ENCODE assay signal across 16 cellular contexts in the genomic region with DNA sequence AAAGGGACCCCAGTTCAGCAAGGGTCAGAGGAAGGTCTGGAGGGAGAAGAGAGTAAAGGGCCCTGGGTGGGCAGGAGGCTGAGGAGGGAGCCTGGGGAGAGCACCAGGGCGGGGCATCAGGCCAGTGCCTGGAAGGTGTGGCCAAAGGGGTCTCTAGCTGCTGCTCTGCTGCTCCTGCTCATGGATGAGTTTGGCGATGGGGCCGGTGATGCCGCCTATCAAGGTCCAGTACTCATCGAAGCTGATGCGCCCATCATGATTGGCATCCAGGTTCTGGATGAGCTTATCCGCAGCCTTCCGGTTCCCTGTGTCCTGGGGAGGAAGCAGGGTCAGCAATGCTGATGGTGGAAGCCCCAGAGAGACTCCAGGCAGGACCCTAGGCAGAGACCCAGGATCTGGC. TPM values are rescaled to one million over a fixed set of nuclear protein-coding genes. Genes with fewer than 3 reads are reported as not detected.
DNase-seq lines count a peak whose midpoint lies in the region; ATAC-seq, FAIRE-seq and TF ChIP-seq lines count a peak whose summit lies in the region.
"Had no signal": no experiment of that assay in that cellular context is flagged by ENCODE, and none has a peak within 500 bp of the region (broad histone marks: within the 10 kb centered on the region; RNA-seq: fewer than 3 reads in every experiment).

No MANE protein-coding gene starts in this region.

- no peak for FAIRE-seq in keratinocyte (lab: Jason Lieb, UNC)

- no peak for DNase-seq in RWPE1 (ENCODE audit: low spot score)
- no peak for DNase-seq in keratinocyte (ENCODE audit: low read depth, low spot score)
- no peak for DNase-seq in smooth muscle cell (lab: John Stamatoyannopoulos, UW; ENCODE audit: unreplicated experiment)
- DNase-seq in activated T-cell treated with anti-CD3 and anti-CD28 coated beads for 4 hours: no peak
- DNase-seq in Peyer's patch: no peak
- no peak for DNase-seq in activated gamma-delta T cell (lab: John Stamatoyannopoulos, UW)
- DNase-seq: activated CD4-positive, alpha-beta T cell treated with anti-CD3 and anti-CD28 coated beads for 1 hour; hippocampal formation; left colon; NCI-H1417; SJCRH30; stimulated activated naive CD8-positive, alpha-beta T cell treated with anti-CD3 and anti-CD28 coated beads, Interleukin-15, amount 100 ng/mL, for 72 hours; T-helper 9 cell had no signal

- H3K4me3 ChIP-seq in BLaER1 treated with 17β-estradiol and CSF1 and Interleukin-3, amounts not matched to agents 10 nM and 100 nM: no peak overlapping the region
- H3K4me3 ChIP-seq in keratinocyte (ENCODE audit: control insufficient read depth in 2 of 3, extremely low read depth in 1 of 3, insufficient read depth in 2 of 3, low read depth in 1 of 3, low read length in 3 of 3) (peak overlapping the region in 1 of 3 experiments; percentile 13), smooth muscle cell (no peak overlapping the region), Peyer's patch (peak overlapping the region in 2 of 4 donors; percentile 49 to 52)
- H3K4me3 ChIP-seq: GM23338 had no signal

- H3K36me3 ChIP-seq in BLaER1 treated with 17β-estradiol and CSF1 and Interleukin-3, amounts not matched to agents 10 nM and 100 nM: no peaks in the 10 kb centered on the region
- peaks cover 27 to 48% of the 10 kb centered on the region in 2 experiments for H3K36me3 ChIP-seq in keratinocyte (ENCODE audit: control insufficient read depth in 2 of 2, extremely low read depth in 1 of 2, insufficient read depth in 2 of 2, low read length in 2 of 2)
- H3K36me3 ChIP-seq in smooth muscle cell (ENCODE audit: low read depth): no peaks in the 10 kb centered on the region
- peaks cover 0 to 21% (median 0%) of the 10 kb centered on the region in 3 donors for H3K36me3 ChIP-seq in Peyer's patch
- H3K36me3 ChIP-seq: SJCRH30 had no signal

- H3K79me2 ChIP-seq in keratinocyte (ENCODE audit: control insufficient read depth, insufficient read depth, low read length) (peaks cover 43% of the 10 kb centered on the region), smooth muscle cell (ENCODE audit: low read depth) (peaks cover 21% of the 10 kb centered on the region)

- ATAC-seq in GM18502 (IDR thresholded peaks at IDR 0.05; ENCODE audit: poor library complexity, unreplicated experiment): no peak
- ATAC-seq: GM23338; left colon; stimulated activated naive CD8-positive, alpha-beta T cell treated with anti-CD3 and anti-CD28 coated beads, Interleukin-15, amount 100 ng/mL, for 72 hours had no signal

- H3K4me1 ChIP-seq in BLaER1 treated with 17β-estradiol and CSF1 and Interleukin-3, amounts not matched to agents 10 nM and 100 nM: peaks cover 43 to 74% (median 55%) of the 10 kb centered on the region in 10 experiments
- H3K4me1 ChIP-seq in keratinocyte (ENCODE audit: control insufficient read depth, extremely low read depth, insufficient read depth, low read length): peaks cover 27% of the 10 kb centered on the region
- peaks cover 38% of the 10 kb centered on the region for H3K4me1 ChIP-seq in smooth muscle cell (ENCODE audit: low read depth)
- H3K4me1 ChIP-seq in Peyer's patch: peaks cover 0 to 39% (median 0%) of the 10 kb centered on the region in 4 donors

- no peak for TF ChIP-seq POLR2A in Peyer's patch (IDR thresholded peaks at IDR 0.05)

- H3K9me1 ChIP-seq in keratinocyte (ENCODE audit: control insufficient read depth, extremely low read depth, insufficient read depth, low read length): no peaks in the 10 kb centered on the region

- H3K27ac ChIP-seq in BLaER1 treated with 17β-estradiol and CSF1 and Interleukin-3, amounts not matched to agents 10 nM and 100 nM: peak overlapping the region in 4 of 11 experiments; percentile 10 to 65 (median 62); a peak in 6 of 22 replicates
- H3K27ac ChIP-seq in RWPE1 (peak overlapping the region; percentile 99), keratinocyte (ENCODE audit: control insufficient read depth, insufficient read depth, low read length) (peak overlapping the region; percentile 19), smooth muscle cell (ENCODE audit: low read depth) (peak overlapping the region; percentile 93), Peyer's patch (peak overlapping the region in 2 of 4 donors; percentile 97 to 100)

- WGBS in smooth muscle cell (ENCODE audit: low lambda C conversion rate): 94% methylated on average over 8 of the region's 8 CpGs

- CTCF ChIA-PET in RWPE1 (lab: Yijun Ruan, JAX): interaction anchor here (0.6 to 1.2 kb wide), 4 partner anchors 10 to 97 kb away, joined by 3 to 5 read pairs (median 4); no protein-coding TSS in a partner anchor

- H3K9ac ChIP-seq in BLaER1 treated with 17β-estradiol and CSF1 and Interleukin-3, amounts not matched to agents 10 nM and 100 nM: peak overlapping the region in 6 of 11 experiments; percentile 3 to 24 (median 13); a peak in 5 of 22 replicates
- H3K9ac ChIP-seq in keratinocyte (ENCODE audit: control insufficient read depth, extremely low read depth, insufficient read depth, low read length) (no peak overlapping the region), smooth muscle cell (ENCODE audit: low read depth) (no peak overlapping the region)

- POLR2A ChIA-PET in RWPE1 (lab: Yijun Ruan, JAX; ENCODE audit: low non-redundant PET): interaction anchor here (0.7 kb wide), 1 partner anchor 8 kb away, joined by 3 read pairs; the partner anchor contains the start of gene S100A14

- no peaks in the 10 kb centered on the region for H4K20me1 ChIP-seq in BLaER1 treated with 17β-estradiol and CSF1 and Interleukin-3, amounts not matched to agents 10 nM and 100 nM
- H4K20me1 ChIP-seq in keratinocyte (ENCODE audit: control insufficient read depth, extremely low read depth, insufficient read depth, low read length) (peaks cover 5% of the 10 kb centered on the region), smooth muscle cell (ENCODE audit: low read depth) (no peaks in the 10 kb centered on the region)

- H3K27me3 ChIP-seq in BLaER1 treated with 17β-estradiol and CSF1 and Interleukin-3, amounts not matched to agents 10 nM and 100 nM: no peaks in the 10 kb centered on the region
- no peaks in the 10 kb centered on the region for H3K27me3 ChIP-seq in keratinocyte (ENCODE audit: control insufficient read depth, extremely low read depth, insufficient read depth, low read length)
- H3K27me3 ChIP-seq in smooth muscle cell (ENCODE audit: low read depth): no peaks in the 10 kb centered on the region
- H3K27me3 ChIP-seq in Peyer's patch: no peaks in the 10 kb centered on the region
- H3K27me3 ChIP-seq: SJCRH30 had no signal

- H3F3A ChIP-seq in smooth muscle cell (ENCODE audit: low read depth): peaks cover 16% of the 10 kb centered on the region

- dilution Hi-C loops in keratinocyte (cut with MboI; ENCODE audit: extremely low pct_ligation_motif_present, low sequenced_read_pairs): no loop called here

- no peaks in the 10 kb centered on the region for H3K9me3 ChIP-seq in BLaER1 treated with 17β-estradiol and CSF1 and Interleukin-3, amounts not matched to agents 10 nM and 100 nM (replicated peaks in 1 of 11)
- H3K9me3 ChIP-seq in keratinocyte (ENCODE audit: control insufficient read depth, low read depth, low read length) (no peaks in the 10 kb centered on the region), smooth muscle cell (replicated peaks; ENCODE audit: low read depth) (no peaks in the 10 kb centered on the region), Peyer's patch (no peaks in the 10 kb centered on the region)
- H3K9me3 ChIP-seq: SJCRH30 had no signal

- H2AFZ ChIP-seq in keratinocyte (ENCODE audit: control insufficient read depth, low read length) (no peak overlapping the region), smooth muscle cell (ENCODE audit: low read depth) (no peak overlapping the region)
- H2AFZ ChIP-seq: GM23338 had no signal

- TF ChIP-seq CTCF in RWPE1 (conservative IDR thresholded peaks at IDR 0.05; ENCODE audit: low read depth) (no peak), keratinocyte (optimal IDR thresholded peaks at IDR 0.05 in 1 of 3, IDR thresholded peaks at IDR 0.05 in 1 of 3, conservative IDR thresholded peaks at IDR 0.05 in 1 of 3; ENCODE audit: extremely low read depth in 1 of 3, insufficient read depth in 2 of 3, low read length in 3 of 3) (no peak), smooth muscle cell (IDR thresholded peaks at IDR 0.05; ENCODE audit: borderline replicate concordance, insufficient read depth, poor library complexity, severe bottlenecking) (no peak), Peyer's patch (IDR thresholded peaks at IDR 0.05) (no peak)

- H3K4me2 ChIP-seq in BLaER1 treated with 17β-estradiol and CSF1 and Interleukin-3, amounts not matched to agents 10 nM and 100 nM: peak overlapping the region in 10 of 11 experiments; percentile 16 to 92 (median 76); a peak in 19 of 22 replicates
- H3K4me2 ChIP-seq in keratinocyte (ENCODE audit: control insufficient read depth, extremely low read depth, insufficient read depth, low read depth, low read length) (peak overlapping the region; percentile 98), smooth muscle cell (no peak overlapping the region)
- H3K4me2 ChIP-seq: GM23338 had no signal

RNA-seq across cellular contexts. Expression of gene S100A16, which starts 5.6 kb away (rescaled TPM):
- polyA plus RNA-seq in keratinocyte: 1,620 to 2,357 TPM (median 2,299 TPM) in 3 replicates
- polyA plus RNA-seq in keratinocyte (2011; ENCODE audit: low read depth): 478 TPM
- polyA plus RNA-seq in keratinocyte (2011; cell fraction: cytosol; rRNA removed): 1,853 and 2,422 TPM in 2 replicates
- polyA plus RNA-seq in keratinocyte (2011; cell fraction: nucleus; rRNA removed): 641 and 719 TPM in 2 replicates
- polyA plus RNA-seq in keratinocyte (2012; ENCODE audit: low replicate concordance): 1,429 and 1,473 TPM in 2 replicates
- 883 to 1,336 TPM (median 1,077 TPM) in 3 replicates for polyA minus RNA-seq in keratinocyte
- 1,097 TPM for polyA minus RNA-seq in keratinocyte (2011; cell fraction: cytosol; rRNA and poly(A)+ RNA removed)
- polyA minus RNA-seq in keratinocyte (2011; cell fraction: nucleus; rRNA and poly(A)+ RNA removed): 264 and 275 TPM in 2 replicates
- 198 and 238 TPM in 2 replicates for total RNA-seq in smooth muscle cell
- polyA plus RNA-seq in smooth muscle cell: 302 and 358 TPM in 2 replicates
- 100 to 1,000 TPM; 107 to 277 (median 193) TPM for total RNA-seq in Peyer's patch

RNA-seq across cellular contexts. Expression of gene S100A14, which starts 8.7 kb away (rescaled TPM):
- 1,249 to 1,646 TPM (median 1,394 TPM) in 3 replicates for polyA plus RNA-seq in keratinocyte
- polyA plus RNA-seq in keratinocyte (2011; ENCODE audit: low read depth): 1,951 TPM
- 1,566 and 1,644 TPM in 2 replicates for polyA plus RNA-seq in keratinocyte (2011; cell fraction: cytosol; rRNA removed)
- polyA plus RNA-seq in keratinocyte (2011; cell fraction: nucleus; rRNA removed): 614 and 760 TPM in 2 replicates
- 1,389 and 1,858 TPM in 2 replicates for polyA plus RNA-seq in keratinocyte (2012; ENCODE audit: low replicate concordance)
- 691 to 1,029 TPM (median 755 TPM) in 3 replicates for polyA minus RNA-seq in keratinocyte
- polyA minus RNA-seq in keratinocyte (2011; cell fraction: cytosol; rRNA and poly(A)+ RNA removed): 520 TPM
- 81.8 and 131 TPM in 2 replicates for polyA minus RNA-seq in keratinocyte (2011; cell fraction: nucleus; rRNA and poly(A)+ RNA removed)
- total RNA-seq in smooth muscle cell: 20.1 and 25.1 TPM in 2 replicates
- polyA plus RNA-seq in smooth muscle cell: 11.0 and 32.7 TPM in 2 replicates
- total RNA-seq in Peyer's patch: 100 to 1,000 TPM; 106 to 391 (median 293) TPM
- total RNA-seq: SJCRH30 had no signal

RNA-seq across cellular contexts. Expression of gene S100A13, which starts 19.9 kb away (rescaled TPM):
- polyA plus RNA-seq in keratinocyte (215 to 276 TPM (median 228 TPM) in 3 replicates), smooth muscle cell (474 and 498 TPM in 2 replicates)
- polyA plus RNA-seq in keratinocyte (2011; ENCODE audit: low read depth): 23.1 TPM
- 196 and 254 TPM in 2 replicates for polyA plus RNA-seq in keratinocyte (2011; cell fraction: cytosol; rRNA removed)
- polyA plus RNA-seq in keratinocyte (2011; cell fraction: nucleus; rRNA removed): 79.2 and 99.1 TPM in 2 replicates
- 67.0 and 191 TPM in 2 replicates for polyA plus RNA-seq in keratinocyte (2012; ENCODE audit: low replicate concordance)
- polyA minus RNA-seq in keratinocyte: 66.1 to 141 TPM (median 117 TPM) in 3 replicates
- polyA minus RNA-seq in keratinocyte (2011; cell fraction: cytosol; rRNA and poly(A)+ RNA removed): 64.7 TPM
- 10.3 and 13.6 TPM in 2 replicates for polyA minus RNA-seq in keratinocyte (2011; cell fraction: nucleus; rRNA and poly(A)+ RNA removed)
- total RNA-seq in smooth muscle cell (150 and 158 TPM in 2 replicates), Peyer's patch (100 to 1,000 TPM in 1 of 4 donors, 10 to 100 TPM in 3; 49.5 to 185 (median 52.9) TPM)

RNA-seq across cellular contexts. Expression of gene S100A1, which starts 20.9 kb away (rescaled TPM):
- polyA plus RNA-seq in keratinocyte: 0.12 to 0.15 TPM in 2 of 3 replicates, not detected in the other
- 1.3 TPM for polyA plus RNA-seq in keratinocyte (2011; ENCODE audit: low read depth)
- polyA plus RNA-seq in keratinocyte (2011; cell fraction: cytosol; rRNA removed): 0.27 TPM in 1 of 2 replicates, not detected in the other
- polyA plus RNA-seq in keratinocyte (2011; cell fraction: nucleus; rRNA removed): not detected in 2 replicates
- 1.1 and 1.4 TPM in 2 replicates for polyA plus RNA-seq in keratinocyte (2012; ENCODE audit: low replicate concordance)
- not detected in 3 replicates for polyA minus RNA-seq in keratinocyte
- not detected for polyA minus RNA-seq in keratinocyte (2011; cell fraction: cytosol; rRNA and poly(A)+ RNA removed)
- polyA minus RNA-seq in keratinocyte (2011; cell fraction: nucleus; rRNA and poly(A)+ RNA removed): not detected in 2 replicates
- total RNA-seq in smooth muscle cell: 8.3 TPM in 1 of 2 replicates, not detected in the other
- polyA plus RNA-seq in smooth muscle cell: 0.46 and 1.0 TPM in 2 replicates
- not detected for total RNA-seq in Peyer's patch

RNA-seq across cellular contexts. Expression of gene CHTOP, which starts 26.5 kb away (rescaled TPM):
- 46.7 to 68.6 TPM (median 56.0 TPM) in 3 replicates for polyA plus RNA-seq in keratinocyte
- polyA plus RNA-seq in keratinocyte (2011; ENCODE audit: low read depth): 23.4 TPM
- 32.9 and 40.8 TPM in 2 replicates for polyA plus RNA-seq in keratinocyte (2011; cell fraction: cytosol; rRNA removed)
- 66.9 and 80.9 TPM in 2 replicates for polyA plus RNA-seq in keratinocyte (2011; cell fraction: nucleus; rRNA removed)
- polyA plus RNA-seq in keratinocyte (2012; ENCODE audit: low replicate concordance): 52.9 and 54.0 TPM in 2 replicates
- 12.4 to 35.9 TPM (median 23.4 TPM) in 3 replicates for polyA minus RNA-seq in keratinocyte
- polyA minus RNA-seq in keratinocyte (2011; cell fraction: cytosol; rRNA and poly(A)+ RNA removed): 35.3 TPM
- 22.9 and 31.6 TPM in 2 replicates for polyA minus RNA-seq in keratinocyte (2011; cell fraction: nucleus; rRNA and poly(A)+ RNA removed)
- 47.8 and 48.1 TPM in 2 replicates for total RNA-seq in smooth muscle cell
- polyA plus RNA-seq in smooth muscle cell: 49.7 and 50.2 TPM in 2 replicates
- 10 to 100 TPM; 53.8 to 80.8 (median 68.7) TPM for total RNA-seq in Peyer's patch

Comparison
In these comparisons a context has a peak if more than half of its experiments do, and no peak if none do; other contexts are left out.
1. H3K9ac ChIP-seq: peak in BLaER1 treated with 17β-estradiol and CSF1 and Interleukin-3, amounts not matched to agents 10 nM and 100 nM (6 of 11); none in keratinocyte (single experiment) and smooth muscle cell (single experiment).